In the genomic region with DNA sequence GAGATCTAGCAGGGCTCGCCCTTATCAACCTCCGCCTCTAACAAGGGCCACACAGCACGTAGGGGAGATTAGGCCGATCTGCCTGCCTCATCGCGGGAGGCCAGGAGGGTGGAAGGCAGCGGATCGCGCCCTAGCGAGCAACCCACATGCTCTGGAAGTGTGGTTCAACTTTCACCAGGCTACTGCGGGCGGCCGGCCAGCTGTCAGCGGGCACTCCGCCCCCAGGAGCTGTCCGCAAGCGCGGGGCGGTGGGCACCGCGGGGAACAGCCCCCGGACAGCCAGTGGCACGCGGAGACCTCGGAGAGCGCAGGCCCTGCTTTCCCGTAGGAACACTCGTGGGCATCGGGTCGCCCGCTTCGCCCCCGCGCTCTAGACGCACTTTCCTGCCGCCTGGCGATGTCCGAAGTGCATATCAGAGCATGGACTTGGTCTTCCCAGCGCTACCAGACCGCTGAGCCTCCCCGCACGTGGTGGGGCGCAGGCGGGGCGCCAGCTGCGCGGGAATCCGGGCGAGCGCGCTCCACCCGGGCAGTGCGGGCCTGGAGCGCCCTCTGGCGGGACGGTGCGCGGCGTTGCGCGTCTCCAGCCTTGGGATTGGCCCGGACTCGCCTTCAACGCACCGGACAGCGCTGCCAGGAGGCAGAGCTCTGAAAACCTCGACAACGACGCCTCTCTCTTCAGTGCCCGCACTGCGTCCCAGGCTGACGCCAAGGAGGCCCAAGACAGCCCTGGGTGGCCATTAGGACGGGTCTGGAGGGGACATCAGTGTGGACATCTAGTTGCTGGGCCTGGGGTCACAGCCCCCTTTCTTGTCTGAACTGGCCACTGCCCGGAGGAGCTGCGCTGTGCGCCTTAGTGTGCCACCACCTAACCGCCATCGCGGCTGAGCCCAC, we compare ENCODE assay signal across 8 cellular contexts. TPM values are rescaled to one million over a fixed set of nuclear protein-coding genes. Genes with fewer than 3 reads are reported as not detected.
A peak's percentile ranks its signal among the peaks of the same experiment; 100 is the strongest.
DNase-seq lines count a peak whose midpoint lies in the region; ATAC-seq and TF ChIP-seq lines count a peak whose summit lies in the region.

No MANE protein-coding gene starts in this region.

- no peak overlapping the region for H4K8ac ChIP-seq in neuronal stem cell (ENCODE audit: low read depth, low read length)

- peak; percentile 81 for ATAC-seq in stimulated activated naive CD8-positive, alpha-beta T cell treated with anti-CD3 and anti-CD28 coated beads, Interleukin-15, amount 100 ng/mL, for 72 hours
- ATAC-seq in GM19023 (IDR thresholded peaks at IDR 0.05; ENCODE audit: unreplicated experiment) = no peak

- peak overlapping the region; percentile 26 to 49 for H3K4me3 ChIP-seq in neuronal stem cell (ENCODE audit: low read length in 2 of 2)

- H3K4me1 ChIP-seq in neuronal stem cell (ENCODE audit: control insufficient read depth in 2 of 2, insufficient read depth in 1 of 2, low read depth in 1 of 2, low read length in 2 of 2) = peaks cover 8 to 13% of the 10 kb centered on the region in 2 donors

- peak; percentile 94 for DNase-seq in GM10266 (ENCODE audit: extremely low spot score)
- DNase-seq in SK-N-DZ (ENCODE audit: low spot score) = peak; percentile 78
- DNase-seq in activated naive CD4-positive, alpha-beta T cell treated with anti-CD3 and anti-CD28 coated beads for 36 hours = peak; percentile 86
- DNase-seq in germinal center (ENCODE audit: low spot score) = peak; percentile 89
- DNase-seq in neuronal stem cell (ENCODE audit: low spot score) = peak; percentile 85
- DNase-seq in stimulated activated naive CD8-positive, alpha-beta T cell treated with anti-CD3 and anti-CD28 coated beads, Interleukin-15, amount 100 ng/mL, for 72 hours = peak; percentile 87 to 91

- H2BK15ac ChIP-seq in neuronal stem cell (ENCODE audit: low read length) = peak overlapping the region; percentile 23

- H3K27me3 Mint-ChIP-seq in activated naive CD4-positive, alpha-beta T cell treated with anti-CD3 and anti-CD28 coated beads for 36 hours (ENCODE audit: low read depth) = peaks cover 14% of the 10 kb centered on the region
- peaks cover 32% of the 10 kb centered on the region for H3K27me3 Mint-ChIP-seq in stimulated activated naive CD8-positive, alpha-beta T cell treated with anti-CD3 and anti-CD28 coated beads, Interleukin-15, amount 100 ng/mL, for 72 hours

- intact Hi-C loops in activated naive CD4-positive, alpha-beta T cell treated with anti-CD3 and anti-CD28 coated beads for 36 hours (cut with micrococcal nuclease) = loop anchor here (1.0 kb wide), 2 partner anchors 19 to 514 kb away; no protein-coding TSS in a partner anchor

- peak overlapping the region; percentile 93 for H2BK12ac ChIP-seq in neuronal stem cell (ENCODE audit: low read length)

- peak overlapping the region; percentile 97 for H2AFZ ChIP-seq in neuronal stem cell (ENCODE audit: low read length)

- peaks cover 5% of the 10 kb centered on the region for H3K79me1 ChIP-seq in neuronal stem cell (ENCODE audit: low read depth, low read length)

- H3K18ac ChIP-seq in neuronal stem cell (ENCODE audit: low read length) = peak overlapping the region; percentile 88

- TF ChIP-seq CTCF in GM10266 (IDR thresholded peaks at IDR 0.05; ENCODE audit: control insufficient read depth, insufficient read depth, low read depth, missing control alignments) (peak; percentile 95), LNCAP (IDR thresholded peaks at IDR 0.05) (peak; percentile 96)

- H3K4me1 Mint-ChIP-seq in activated naive CD4-positive, alpha-beta T cell treated with anti-CD3 and anti-CD28 coated beads for 36 hours (ENCODE audit: low read depth) = peaks cover 28% of the 10 kb centered on the region
- H3K4me1 Mint-ChIP-seq in stimulated activated naive CD8-positive, alpha-beta T cell treated with anti-CD3 and anti-CD28 coated beads, Interleukin-15, amount 100 ng/mL, for 72 hours = peaks cover 46% of the 10 kb centered on the region

- H3K14ac ChIP-seq in neuronal stem cell (ENCODE audit: low read length) = no peak overlapping the region

- no peak overlapping the region for H3K27ac Mint-ChIP-seq in activated naive CD4-positive, alpha-beta T cell treated with anti-CD3 and anti-CD28 coated beads for 36 hours
- H3K27ac Mint-ChIP-seq in stimulated activated naive CD8-positive, alpha-beta T cell treated with anti-CD3 and anti-CD28 coated beads, Interleukin-15, amount 100 ng/mL, for 72 hours = peak overlapping the region; percentile 74 to 77

- CTCF ChIA-PET in activated naive CD4-positive, alpha-beta T cell treated with anti-CD3 and anti-CD28 coated beads for 36 hours (lab: Charles Lee) = interaction anchor here (0.7 to 1.2 kb wide), 5 partner anchors 8 to 556 kb away, joined by 3 to 9 read pairs (median 3); no protein-coding TSS in a partner anchor

- H3K23ac ChIP-seq in neuronal stem cell (ENCODE audit: low read depth, low read length, poor library complexity) = peak overlapping the region; percentile 82

- no peak overlapping the region for H2BK5ac ChIP-seq in neuronal stem cell (ENCODE audit: low read length)

- peaks cover 2% of the 10 kb centered on the region for H3K36me3 Mint-ChIP-seq in activated naive CD4-positive, alpha-beta T cell treated with anti-CD3 and anti-CD28 coated beads for 36 hours (ENCODE audit: low read depth)

- no peak overlapping the region for H3K9ac ChIP-seq in neuronal stem cell (ENCODE audit: low read depth, low read length, poor library complexity)

- H3K9me3 ChIP-seq in neuronal stem cell (replicated peaks in 1 of 2; ENCODE audit: control insufficient read depth in 2 of 2, insufficient read depth in 1 of 2, low read depth in 1 of 2, low read length in 2 of 2) = peaks cover 0 to 5% of the 10 kb centered on the region in 2 donors

- peak overlapping the region; percentile 29 for H3K4me3 Mint-ChIP-seq in activated naive CD4-positive, alpha-beta T cell treated with anti-CD3 and anti-CD28 coated beads for 36 hours
- H3K4me3 Mint-ChIP-seq in stimulated activated naive CD8-positive, alpha-beta T cell treated with anti-CD3 and anti-CD28 coated beads, Interleukin-15, amount 100 ng/mL, for 72 hours = peak overlapping the region; percentile 71 to 77

- no peaks in the 10 kb centered on the region for H3K9me3 Mint-ChIP-seq in activated naive CD4-positive, alpha-beta T cell treated with anti-CD3 and anti-CD28 coated beads for 36 hours
- no peaks in the 10 kb centered on the region for H3K9me3 Mint-ChIP-seq in stimulated activated naive CD8-positive, alpha-beta T cell treated with anti-CD3 and anti-CD28 coated beads, Interleukin-15, amount 100 ng/mL, for 72 hours

- H2AK5ac ChIP-seq in neuronal stem cell (ENCODE audit: low read depth, low read length) = peak overlapping the region; percentile 79

- H3K36me3 ChIP-seq in neuronal stem cell (replicated peaks in 1 of 2; ENCODE audit: control insufficient read depth in 2 of 2, insufficient read depth in 2 of 2, low read length in 2 of 2) = no peaks in the 10 kb centered on the region

- H3K27me3 ChIP-seq in neuronal stem cell (ENCODE audit: control insufficient read depth in 3 of 3, insufficient read depth in 3 of 3, low read depth in 1 of 3, low read length in 3 of 3) = peaks cover 0 to 16% (median 13%) of the 10 kb centered on the region in 3 experiments

- H3K27ac ChIP-seq in neuronal stem cell (replicated peaks; ENCODE audit: low read length) = no peak overlapping the region

- peak overlapping the region; percentile 33 for H3K4me2 ChIP-seq in neuronal stem cell (ENCODE audit: insufficient read depth, low read length, poor library complexity, severe bottlenecking)

- H2BK120ac ChIP-seq in neuronal stem cell (ENCODE audit: low read depth, low read length) = no peak overlapping the region

- H4K91ac ChIP-seq in neuronal stem cell (ENCODE audit: low read depth, low read length, poor library complexity) = no peak overlapping the region

- WGBS in neuronal stem cell (ENCODE audit: extremely low coverage in 2 of 2, insufficient read length in 2 of 2, insufficient replicate concordance in 1 of 2), 2 donors = no CpG with 5 or more reads among the region's 79 CpGs

- H3K4ac ChIP-seq in neuronal stem cell (ENCODE audit: low read length) = no peak overlapping the region

RNA-seq across cellular contexts. Expression of a gene that starts 3.6 kb away (rescaled TPM):
- 118 and 122 TPM in 2 replicates for polyA plus RNA-seq in SK-N-DZ (2014; cell fraction: cytosol; rRNA removed)
- polyA plus RNA-seq in SK-N-DZ (2014; cell fraction: nucleus; rRNA removed) = 70.8 and 109 TPM in 2 replicates
- total RNA-seq in activated naive CD4-positive, alpha-beta T cell treated with anti-CD3 and anti-CD28 coated beads for 36 hours = 10 to 100 TPM; 39.0 to 43.7 TPM
- polyA plus RNA-seq in neuronal stem cell (2013, experiment 1 of 2) = 75.4 TPM
- 77.6 TPM for polyA plus RNA-seq in neuronal stem cell (2013, experiment 2 of 2)

RNA-seq across cellular contexts. Expression of a gene that starts 51.8 kb away (rescaled TPM):
- 55.0 and 89.1 TPM in 2 replicates for polyA plus RNA-seq in SK-N-DZ (2014; cell fraction: cytosol; rRNA removed)
- 533 and 693 TPM in 2 replicates for polyA plus RNA-seq in SK-N-DZ (2014; cell fraction: nucleus; rRNA removed)
- 100 to 1,000 TPM in 1 of 2 experiments, 10 to 100 TPM in 1; 99.6 to 107 TPM for total RNA-seq in activated naive CD4-positive, alpha-beta T cell treated with anti-CD3 and anti-CD28 coated beads for 36 hours
- 29.5 TPM for polyA plus RNA-seq in neuronal stem cell (2013, experiment 1 of 2)
- polyA plus RNA-seq in neuronal stem cell (2013, experiment 2 of 2) = 30.0 TPM

RNA-seq across cellular contexts. Expression of a gene that starts 51.9 kb away (rescaled TPM):
- polyA plus RNA-seq in SK-N-DZ (2014; cell fraction: cytosol; rRNA removed) = 19.1 and 20.3 TPM in 2 replicates
- polyA plus RNA-seq in SK-N-DZ (2014; cell fraction: nucleus; rRNA removed) = 7.3 and 15.7 TPM in 2 replicates
- total RNA-seq in activated naive CD4-positive, alpha-beta T cell treated with anti-CD3 and anti-CD28 coated beads for 36 hours = 10 to 100 TPM; 10.6 to 11.3 TPM
- polyA plus RNA-seq in neuronal stem cell (2013, experiment 1 of 2) = 4.2 TPM
- polyA plus RNA-seq in neuronal stem cell (2013, experiment 2 of 2) = 5.0 TPM
